In genomic region chr21:30028537-30028936, GRCh38 we compare ENCODE assay signal across 7 cellular contexts.
"Had no signal": no experiment of that assay in that cellular context is flagged by ENCODE, and none has a peak within 500 bp of the region (broad histone marks: within the 10 kb centered on the region; RNA-seq: fewer than 3 reads in every experiment).

No MANE protein-coding gene starts in this region.

- FAIRE-seq: H54, HTR-8/SVneo had no signal

- H3K9ac ChIP-seq: KMS-11 had no signal

- H3K4me3 Mint-ChIP-seq: H9 had no signal

- H3K4me2 ChIP-seq: KMS-11 had no signal

- H3K27ac ChIP-seq: KMS-11 had no signal

- DNase-seq: GOT3, H9, HCEC 1CT, KBM-7 had no signal
